1 cellular context compared by ENCODE assay signal in the genomic region with DNA sequence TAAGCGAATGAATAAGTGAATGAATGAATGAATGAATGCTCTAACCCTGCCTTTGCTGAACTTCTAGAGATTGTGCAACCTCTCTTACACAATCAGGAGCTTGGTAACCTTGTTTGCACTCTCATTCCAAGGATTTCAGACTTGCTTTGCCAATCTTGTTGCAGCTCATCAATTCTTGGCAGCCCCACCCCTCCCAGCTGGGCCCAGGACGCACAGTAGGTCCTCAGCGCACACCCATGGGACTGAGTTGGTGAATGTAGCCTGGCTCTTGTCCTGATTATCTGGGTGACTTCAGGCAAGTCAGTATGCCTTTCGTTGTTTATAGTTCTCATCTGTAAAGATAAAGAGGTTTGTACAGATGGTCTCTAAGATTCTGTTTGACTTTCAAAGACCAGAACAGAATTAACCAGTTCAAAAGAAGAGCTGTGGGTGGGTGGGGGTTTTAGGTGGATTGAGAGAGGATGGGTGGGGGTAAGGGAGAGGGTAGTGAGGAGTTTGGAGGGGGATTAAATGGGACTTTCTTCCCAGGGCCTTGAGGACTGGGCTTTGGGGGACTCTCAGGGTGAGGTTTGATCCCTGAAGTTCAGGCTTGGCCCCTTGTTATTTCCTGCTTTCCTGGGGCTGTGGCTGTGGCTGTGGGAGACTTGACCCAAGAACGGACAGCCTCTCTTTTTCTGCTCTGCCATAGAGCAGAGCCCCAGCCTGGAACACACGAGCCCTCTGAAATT.
TF ChIP-seq lines count a peak whose summit lies in the region.

No MANE protein-coding gene starts in this region.

TF ChIP-seq in K562, 482 proteins besides CTCF, POLR2A, EP300 and RAD21 (continued from another document and continues in another):
- peak; percentile 100 for TF ChIP-seq CEBPB (tag; IDR thresholded peaks at IDR 0.05)
- TF ChIP-seq, protein P1, sequence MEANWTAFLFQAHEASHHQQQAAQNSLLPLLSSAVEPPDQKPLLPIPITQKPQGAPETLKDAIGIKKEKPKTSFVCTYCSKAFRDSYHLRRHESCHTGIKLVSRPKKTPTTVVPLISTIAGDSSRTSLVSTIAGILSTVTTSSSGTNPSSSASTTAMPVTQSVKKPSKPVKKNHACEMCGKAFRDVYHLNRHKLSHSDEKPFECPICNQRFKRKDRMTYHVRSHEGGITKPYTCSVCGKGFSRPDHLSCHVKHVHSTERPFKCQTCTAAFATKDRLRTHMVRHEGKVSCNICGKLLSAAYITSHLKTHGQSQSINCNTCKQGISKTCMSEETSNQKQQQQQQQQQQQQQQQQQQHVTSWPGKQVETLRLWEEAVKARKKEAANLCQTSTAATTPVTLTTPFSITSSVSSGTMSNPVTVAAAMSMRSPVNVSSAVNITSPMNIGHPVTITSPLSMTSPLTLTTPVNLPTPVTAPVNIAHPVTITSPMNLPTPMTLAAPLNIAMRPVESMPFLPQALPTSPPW (CRISPR knock-in tag; IDR thresholded peaks at IDR 0.05) = peak; percentile 36; the same call in 1 of the 2 replicates
- TF ChIP-seq, protein P2, sequence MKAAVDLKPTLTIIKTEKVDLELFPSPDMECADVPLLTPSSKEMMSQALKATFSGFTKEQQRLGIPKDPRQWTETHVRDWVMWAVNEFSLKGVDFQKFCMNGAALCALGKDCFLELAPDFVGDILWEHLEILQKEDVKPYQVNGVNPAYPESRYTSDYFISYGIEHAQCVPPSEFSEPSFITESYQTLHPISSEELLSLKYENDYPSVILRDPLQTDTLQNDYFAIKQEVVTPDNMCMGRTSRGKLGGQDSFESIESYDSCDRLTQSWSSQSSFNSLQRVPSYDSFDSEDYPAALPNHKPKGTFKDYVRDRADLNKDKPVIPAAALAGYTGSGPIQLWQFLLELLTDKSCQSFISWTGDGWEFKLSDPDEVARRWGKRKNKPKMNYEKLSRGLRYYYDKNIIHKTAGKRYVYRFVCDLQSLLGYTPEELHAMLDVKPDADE (conservative IDR thresholded peaks at IDR 0.05; ENCODE audit: control insufficient read depth, low read depth, low read length) = no peak
- no peak for TF ChIP-seq BHLHE40 (IDR thresholded peaks at IDR 0.05; ENCODE audit: low read length)
- no peak for TF ChIP-seq CBX1 (IDR thresholded peaks at IDR 0.05; ENCODE audit: low read depth)
- 0 out of 4 replicates have a peak, but pooled peaks of 1 of the 2 experiments have one; percentile 28 for TF ChIP-seq MAZ (CRISPR knock-in tag; conservative IDR thresholded peaks at IDR 0.05 in 1 of 2, IDR thresholded peaks at IDR 0.05 in 1 of 2)
- no peak for TF ChIP-seq SRSF1 (IDR thresholded peaks at IDR 0.05; ENCODE audit: low read depth, low read length)
- TF ChIP-seq BRD9 (IDR thresholded peaks at IDR 0.05; ENCODE audit: low read depth, partially characterized antibody) = no peak
- no peak for TF ChIP-seq EZH2 (IDR thresholded peaks at IDR 0.05; ENCODE audit: borderline replicate concordance, low read depth, low read length)
- TF ChIP-seq GATA2 (CRISPR knock-in tag; IDR thresholded peaks at IDR 0.05) = peak; percentile 66
- TF ChIP-seq TAF7 (tag; IDR thresholded peaks at IDR 0.05) = no peak
- TF ChIP-seq, protein P3, sequence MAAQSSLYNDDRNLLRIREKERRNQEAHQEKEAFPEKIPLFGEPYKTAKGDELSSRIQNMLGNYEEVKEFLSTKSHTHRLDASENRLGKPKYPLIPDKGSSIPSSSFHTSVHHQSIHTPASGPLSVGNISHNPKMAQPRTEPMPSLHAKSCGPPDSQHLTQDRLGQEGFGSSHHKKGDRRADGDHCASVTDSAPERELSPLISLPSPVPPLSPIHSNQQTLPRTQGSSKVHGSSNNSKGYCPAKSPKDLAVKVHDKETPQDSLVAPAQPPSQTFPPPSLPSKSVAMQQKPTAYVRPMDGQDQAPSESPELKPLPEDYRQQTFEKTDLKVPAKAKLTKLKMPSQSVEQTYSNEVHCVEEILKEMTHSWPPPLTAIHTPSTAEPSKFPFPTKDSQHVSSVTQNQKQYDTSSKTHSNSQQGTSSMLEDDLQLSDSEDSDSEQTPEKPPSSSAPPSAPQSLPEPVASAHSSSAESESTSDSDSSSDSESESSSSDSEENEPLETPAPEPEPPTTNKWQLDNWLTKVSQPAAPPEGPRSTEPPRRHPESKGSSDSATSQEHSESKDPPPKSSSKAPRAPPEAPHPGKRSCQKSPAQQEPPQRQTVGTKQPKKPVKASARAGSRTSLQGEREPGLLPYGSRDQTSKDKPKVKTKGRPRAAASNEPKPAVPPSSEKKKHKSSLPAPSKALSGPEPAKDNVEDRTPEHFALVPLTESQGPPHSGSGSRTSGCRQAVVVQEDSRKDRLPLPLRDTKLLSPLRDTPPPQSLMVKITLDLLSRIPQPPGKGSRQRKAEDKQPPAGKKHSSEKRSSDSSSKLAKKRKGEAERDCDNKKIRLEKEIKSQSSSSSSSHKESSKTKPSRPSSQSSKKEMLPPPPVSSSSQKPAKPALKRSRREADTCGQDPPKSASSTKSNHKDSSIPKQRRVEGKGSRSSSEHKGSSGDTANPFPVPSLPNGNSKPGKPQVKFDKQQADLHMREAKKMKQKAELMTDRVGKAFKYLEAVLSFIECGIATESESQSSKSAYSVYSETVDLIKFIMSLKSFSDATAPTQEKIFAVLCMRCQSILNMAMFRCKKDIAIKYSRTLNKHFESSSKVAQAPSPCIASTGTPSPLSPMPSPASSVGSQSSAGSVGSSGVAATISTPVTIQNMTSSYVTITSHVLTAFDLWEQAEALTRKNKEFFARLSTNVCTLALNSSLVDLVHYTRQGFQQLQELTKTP (IDR thresholded peaks at IDR 0.05; ENCODE audit: low read depth in 1 of 2, partially characterized antibody in 2 of 2) = no peak
- 0 out of 2 replicates have a peak, but pooled peaks have one; percentile 30 for TF ChIP-seq SMARCC2 (IDR thresholded peaks at IDR 0.05; ENCODE audit: low read depth)
- TF ChIP-seq, protein P4, sequence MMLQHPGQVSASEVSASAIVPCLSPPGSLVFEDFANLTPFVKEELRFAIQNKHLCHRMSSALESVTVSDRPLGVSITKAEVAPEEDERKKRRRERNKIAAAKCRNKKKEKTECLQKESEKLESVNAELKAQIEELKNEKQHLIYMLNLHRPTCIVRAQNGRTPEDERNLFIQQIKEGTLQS (IDR thresholded peaks at IDR 0.05) = peak; percentile 26; the same call in 1 of the 2 replicates
- TF ChIP-seq, protein P4 (CRISPR knock-in tag; conservative IDR thresholded peaks at IDR 0.05) = no peak
- no peak for TF ChIP-seq ZNF143 (CRISPR knock-in tag; IDR thresholded peaks at IDR 0.05)
- TF ChIP-seq MBD2 (IDR thresholded peaks at IDR 0.05; ENCODE audit: borderline replicate concordance, low read depth) = 0 out of 2 replicates have a peak, but pooled peaks have one; percentile 30
- TF ChIP-seq ZNF146 (CRISPR knock-in tag; IDR thresholded peaks at IDR 0.05; ENCODE audit: unreplicated experiment) = no peak
- TF ChIP-seq, protein P5, sequence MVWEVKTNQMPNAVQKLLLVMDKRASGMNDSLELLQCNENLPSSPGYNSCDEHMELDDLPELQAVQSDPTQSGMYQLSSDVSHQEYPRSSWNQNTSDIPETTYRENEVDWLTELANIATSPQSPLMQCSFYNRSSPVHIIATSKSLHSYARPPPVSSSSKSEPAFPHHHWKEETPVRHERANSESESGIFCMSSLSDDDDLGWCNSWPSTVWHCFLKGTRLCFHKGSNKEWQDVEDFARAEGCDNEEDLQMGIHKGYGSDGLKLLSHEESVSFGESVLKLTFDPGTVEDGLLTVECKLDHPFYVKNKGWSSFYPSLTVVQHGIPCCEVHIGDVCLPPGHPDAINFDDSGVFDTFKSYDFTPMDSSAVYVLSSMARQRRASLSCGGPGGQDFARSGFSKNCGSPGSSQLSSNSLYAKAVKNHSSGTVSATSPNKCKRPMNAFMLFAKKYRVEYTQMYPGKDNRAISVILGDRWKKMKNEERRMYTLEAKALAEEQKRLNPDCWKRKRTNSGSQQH (CRISPR knock-in tag; IDR thresholded peaks at IDR 0.05) = no peak
- no peak for TF ChIP-seq SIN3A (IDR thresholded peaks at IDR 0.05; ENCODE audit: borderline replicate concordance in 2 of 2, control insufficient read depth in 1 of 2, low read depth in 2 of 2, low read length in 2 of 2)
- TF ChIP-seq POLR2G (IDR thresholded peaks at IDR 0.05; ENCODE audit: low read depth, low read length) = no peak
- TF ChIP-seq ZNF133 (CRISPR knock-in tag; IDR thresholded peaks at IDR 0.05) = no peak
- no peak for TF ChIP-seq HNRNPLL (IDR thresholded peaks at IDR 0.05; ENCODE audit: low read depth, low read length, poor library complexity, severe bottlenecking)
- no peak for TF ChIP-seq RBM15 (IDR thresholded peaks at IDR 0.05; ENCODE audit: insufficient read depth, low read length)
- TF ChIP-seq, protein P6, sequence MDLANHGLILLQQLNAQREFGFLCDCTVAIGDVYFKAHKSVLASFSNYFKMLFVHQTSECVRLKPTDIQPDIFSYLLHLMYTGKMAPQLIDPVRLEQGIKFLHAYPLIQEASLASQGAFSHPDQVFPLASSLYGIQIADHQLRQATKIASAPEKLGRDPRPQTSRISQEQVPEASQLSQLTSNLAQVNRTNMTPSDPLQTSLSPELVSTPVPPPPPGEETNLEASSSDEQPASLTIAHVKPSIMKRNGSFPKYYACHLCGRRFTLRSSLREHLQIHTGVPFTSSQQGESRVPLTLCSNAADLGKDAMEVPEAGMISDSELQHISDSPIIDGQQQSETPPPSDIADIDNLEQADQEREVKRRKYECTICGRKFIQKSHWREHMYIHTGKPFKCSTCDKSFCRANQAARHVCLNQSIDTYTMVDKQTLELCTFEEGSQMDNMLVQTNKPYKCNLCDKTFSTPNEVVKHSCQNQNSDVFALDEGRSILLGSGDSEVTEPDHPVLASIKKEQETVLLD (IDR thresholded peaks at IDR 0.05) = no peak
- TF ChIP-seq, protein P7, sequence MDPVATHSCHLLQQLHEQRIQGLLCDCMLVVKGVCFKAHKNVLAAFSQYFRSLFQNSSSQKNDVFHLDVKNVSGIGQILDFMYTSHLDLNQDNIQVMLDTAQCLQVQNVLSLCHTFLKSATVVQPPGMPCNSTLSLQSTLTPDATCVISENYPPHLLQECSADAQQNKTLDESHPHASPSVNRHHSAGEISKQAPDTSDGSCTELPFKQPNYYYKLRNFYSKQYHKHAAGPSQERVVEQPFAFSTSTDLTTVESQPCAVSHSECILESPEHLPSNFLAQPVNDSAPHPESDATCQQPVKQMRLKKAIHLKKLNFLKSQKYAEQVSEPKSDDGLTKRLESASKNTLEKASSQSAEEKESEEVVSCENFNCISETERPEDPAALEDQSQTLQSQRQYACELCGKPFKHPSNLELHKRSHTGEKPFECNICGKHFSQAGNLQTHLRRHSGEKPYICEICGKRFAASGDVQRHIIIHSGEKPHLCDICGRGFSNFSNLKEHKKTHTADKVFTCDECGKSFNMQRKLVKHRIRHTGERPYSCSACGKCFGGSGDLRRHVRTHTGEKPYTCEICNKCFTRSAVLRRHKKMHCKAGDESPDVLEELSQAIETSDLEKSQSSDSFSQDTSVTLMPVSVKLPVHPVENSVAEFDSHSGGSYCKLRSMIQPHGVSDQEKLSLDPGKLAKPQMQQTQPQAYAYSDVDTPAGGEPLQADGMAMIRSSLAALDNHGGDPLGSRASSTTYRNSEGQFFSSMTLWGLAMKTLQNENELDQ (CRISPR knock-in tag; IDR thresholded peaks at IDR 0.05; ENCODE audit: borderline replicate concordance) = no peak
- peak; percentile 89 for TF ChIP-seq ADNP (tag; IDR thresholded peaks at IDR 0.05)
- TF ChIP-seq ETV5 (CRISPR knock-in tag; IDR thresholded peaks at IDR 0.05; ENCODE audit: low read depth) = no peak
- TF ChIP-seq MXI1 (IDR thresholded peaks at IDR 0.05; ENCODE audit: low read depth, low read length) = no peak
- peak; percentile 87; the same call in 1 of the 2 replicates for TF ChIP-seq SMARCE1 (IDR thresholded peaks at IDR 0.05)
- TF ChIP-seq ZNF445 (CRISPR knock-in tag; IDR thresholded peaks at IDR 0.05; ENCODE audit: low read depth) = no peak
- TF ChIP-seq NR2C2 (CRISPR knock-in tag; IDR thresholded peaks at IDR 0.05) = no peak
- TF ChIP-seq NR2C2 (tag; IDR thresholded peaks at IDR 0.05) = no peak
- TF ChIP-seq PML (IDR thresholded peaks at IDR 0.05; ENCODE audit: low read length) = peak; percentile 73
